11 cellular contexts compared by ENCODE assay signal in genomic region chr22:27747396-27748256, GRCh38. TPM values are rescaled to one million over a fixed set of nuclear protein-coding genes. Genes with fewer than 3 reads are reported as not detected.
DNase-seq lines count a peak whose midpoint lies in the region; ATAC-seq and TF ChIP-seq lines count a peak whose summit lies in the region.
"Had no signal": no experiment of that assay in that cellular context is flagged by ENCODE, and none has a peak within 500 bp of the region (broad histone marks: within the 10 kb centered on the region; RNA-seq: fewer than 3 reads in every experiment).

No MANE protein-coding gene starts in this region.

- H3K4me3 Mint-ChIP-seq in progenitor cell of endocrine pancreas (ENCODE audit: low read depth) (no peak overlapping the region), T-helper 17 cell (no peak overlapping the region)
- H3K4me3 Mint-ChIP-seq: dendritic cell treated with granulocyte-macrophage colony-stimulating factor and Interleukin-4, amounts not matched to agents 40 ng/mL and 50 ng/mL, for 4 days had no signal

- BruUV-seq in OCI-LY7 (replicated peaks; lab: Mats Ljungman, UMichigan): no TSS peak

- H2AFZ ChIP-seq in DND-41 (ENCODE audit: low read depth, low read length) (no peak overlapping the region), OCI-LY7 (ENCODE audit: low read length) (no peak overlapping the region), fibroblast of lung (ENCODE audit: low read length) (no peak overlapping the region)

- TF ChIP-seq CTCF in DND-41 (IDR thresholded peaks at IDR 0.05; ENCODE audit: borderline replicate concordance, extremely low read depth, low read length, poor library complexity, severe bottlenecking) (peak; percentile 40), OCI-LY7 (conservative IDR thresholded peaks at IDR 0.05; ENCODE audit: low read length) (peak; percentile 57), fibroblast of lung (conservative IDR thresholded peaks at IDR 0.05 in 1 of 2, IDR thresholded peaks at IDR 0.05 in 1 of 2; ENCODE audit: low read depth in 1 of 2, low read length in 2 of 2) (peak; percentile 11 to 33), progenitor cell of endocrine pancreas (IDR thresholded peaks at IDR 0.05; ENCODE audit: unreplicated experiment) (peak; percentile 16)

- H3K36me3 ChIP-seq in DND-41 (ENCODE audit: insufficient read depth, low read length): no peaks in the 10 kb centered on the region
- no peaks in the 10 kb centered on the region for H3K36me3 ChIP-seq in OCI-LY7 (ENCODE audit: insufficient read depth, low read length)
- no peaks in the 10 kb centered on the region for H3K36me3 ChIP-seq in fibroblast of lung (ENCODE audit: control insufficient read depth, insufficient read depth, low read length)

- H3K4me1 Mint-ChIP-seq in progenitor cell of endocrine pancreas (ENCODE audit: low read depth) (peaks cover 20% of the 10 kb centered on the region), T-helper 17 cell (peaks cover 3% of the 10 kb centered on the region)

- H3K27ac Mint-ChIP-seq in progenitor cell of endocrine pancreas: no peak overlapping the region
- H3K27ac Mint-ChIP-seq in T-helper 17 cell: no peak overlapping the region
- H3K27ac Mint-ChIP-seq: dendritic cell treated with granulocyte-macrophage colony-stimulating factor and Interleukin-4, amounts not matched to agents 40 ng/mL and 50 ng/mL, for 4 days had no signal

- H3K9me3 Mint-ChIP-seq in progenitor cell of endocrine pancreas (ENCODE audit: low read depth): no peaks in the 10 kb centered on the region
- H3K9me3 Mint-ChIP-seq: dendritic cell treated with granulocyte-macrophage colony-stimulating factor and Interleukin-4, amounts not matched to agents 40 ng/mL and 50 ng/mL, for 4 days had no signal

- ATAC-seq in DND-41 (ENCODE audit: insufficient read depth, low read depth): no peak
- ATAC-seq in T-helper 17 cell: no peak
- no peak for ATAC-seq in GM21367 (IDR thresholded peaks at IDR 0.05; ENCODE audit: unreplicated experiment)
- no peak for ATAC-seq in HG03097 (IDR thresholded peaks at IDR 0.05; ENCODE audit: low FRiP score, unreplicated experiment)

- H3K9ac ChIP-seq in DND-41 (ENCODE audit: low read depth, low read length) (no peak overlapping the region), fibroblast of lung (ENCODE audit: insufficient read depth, low read length) (no peak overlapping the region)

- H3K9me3 ChIP-seq in DND-41 (ENCODE audit: insufficient read depth, low read length, severe bottlenecking): no peaks in the 10 kb centered on the region
- H3K9me3 ChIP-seq in OCI-LY7 (ENCODE audit: low read length): no peaks in the 10 kb centered on the region
- H3K9me3 ChIP-seq in fibroblast of lung (ENCODE audit: control insufficient read depth, insufficient read depth, low read depth, low read length): no peaks in the 10 kb centered on the region
- no peaks in the 10 kb centered on the region for H3K9me3 ChIP-seq in T-helper 17 cell (ENCODE audit: control insufficient read depth, low read length, poor library complexity, severe bottlenecking)

- H3K79me2 ChIP-seq in DND-41 (ENCODE audit: insufficient read depth, low read length) (no peaks in the 10 kb centered on the region), OCI-LY7 (ENCODE audit: insufficient read depth, low read depth, low read length) (no peaks in the 10 kb centered on the region), fibroblast of lung (ENCODE audit: control insufficient read depth, insufficient read depth, low read length) (no peaks in the 10 kb centered on the region)

- H3K27me3 Mint-ChIP-seq in progenitor cell of endocrine pancreas (peaks cover 91% of the 10 kb centered on the region), T-helper 17 cell (peaks cover 59% of the 10 kb centered on the region)

- peaks cover 18% of the 10 kb centered on the region for H3K27me3 ChIP-seq in DND-41 (ENCODE audit: insufficient read depth, low read length, poor library complexity)
- H3K27me3 ChIP-seq in fibroblast of lung (ENCODE audit: control insufficient read depth, insufficient read depth, low read length): peaks cover 4% of the 10 kb centered on the region

- intact Hi-C loops in OCI-LY7 (cut with micrococcal nuclease; ENCODE audit: unreplicated experiment): no loop called here

- H3K36me3 Mint-ChIP-seq in progenitor cell of endocrine pancreas (ENCODE audit: insufficient read depth) (no peaks in the 10 kb centered on the region), T-helper 17 cell (ENCODE audit: low read depth) (peaks cover 5% of the 10 kb centered on the region)

- no peaks in the 10 kb centered on the region for H4K20me1 ChIP-seq in DND-41 (ENCODE audit: insufficient read depth, low read length)
- no peaks in the 10 kb centered on the region for H4K20me1 ChIP-seq in OCI-LY7 (ENCODE audit: insufficient read depth, low read length)
- no peaks in the 10 kb centered on the region for H4K20me1 ChIP-seq in fibroblast of lung (ENCODE audit: control insufficient read depth, extremely low read depth, insufficient read depth, low read length)

- no peaks in the 10 kb centered on the region for H3K4me1 ChIP-seq in DND-41 (ENCODE audit: insufficient read depth, low read length)
- H3K4me1 ChIP-seq in OCI-LY7 (ENCODE audit: insufficient read depth, low read length, poor library complexity, severe bottlenecking): no peaks in the 10 kb centered on the region
- peaks cover 6% of the 10 kb centered on the region for H3K4me1 ChIP-seq in fibroblast of lung (ENCODE audit: control insufficient read depth, extremely low read depth, insufficient read depth, low read length)

- H3K4me3 ChIP-seq in DND-41 (ENCODE audit: low read depth in 1 of 2, low read length in 2 of 2): no peak overlapping the region
- H3K4me3 ChIP-seq in OCI-LY7 (ENCODE audit: low read depth, low read length, poor library complexity, severe bottlenecking): no peak overlapping the region
- no peak overlapping the region for H3K4me3 ChIP-seq in fibroblast of lung (replicated peaks in 1 of 4; ENCODE audit: control extremely low read depth in 1 of 4, insufficient read depth in 1 of 4, low read depth in 3 of 4, low read length in 4 of 4)

- no peak for DNase-seq in DND-41
- no peak for DNase-seq in OCI-LY7 (ENCODE audit: low spot score)
- no peak for DNase-seq in fibroblast of lung (ENCODE audit: low read depth in 2 of 2)
- DNase-seq in progenitor cell of endocrine pancreas (ENCODE audit: low spot score, unreplicated experiment): no peak
- DNase-seq in NCI-H1092 (lab: John Stamatoyannopoulos, UW): no peak
- DNase-seq in T-helper 17 cell: no peak
- DNase-seq: NCI-H2227 treated with DMSO at 0.1 percent for 48 hours, retina had no signal

- POLR2A ChIA-PET in OCI-LY7 (lab: Charles Lee): no interaction called here

- H3K27ac ChIP-seq in DND-41 (ENCODE audit: low read length): no peak overlapping the region
- no peak overlapping the region for H3K27ac ChIP-seq in OCI-LY7 (ENCODE audit: low read depth, low read length, poor library complexity, severe bottlenecking)
- no peak overlapping the region for H3K27ac ChIP-seq in fibroblast of lung (ENCODE audit: insufficient read depth, low read length)

- H3K9me2 ChIP-seq in OCI-LY7 (ENCODE audit: insufficient read depth, low read length): no peaks in the 10 kb centered on the region

- H3K4me2 ChIP-seq in DND-41 (ENCODE audit: insufficient read depth, low read length) (no peak overlapping the region), OCI-LY7 (ENCODE audit: low read length) (no peak overlapping the region), fibroblast of lung (ENCODE audit: extremely low read depth, insufficient read depth, low read length) (no peak overlapping the region)

- CTCF ChIA-PET in OCI-LY7 (lab: Charles Lee; ENCODE audit: unreplicated experiment): no interaction called here

RNA-seq across cellular contexts. Expression of gene MN1, which starts 53.9 kb away (rescaled TPM):
- 0.47 TPM in 1 of 2 replicates, not detected in the other for total RNA-seq in OCI-LY7 (2014; rRNA removed; shearing (Covaris generic))
- total RNA-seq in OCI-LY7 (2022) (not detected in 2 replicates), fibroblast of lung (1.0 and 7.4 TPM in 2 replicates), progenitor cell of endocrine pancreas (5.5 and 5.9 TPM in 2 replicates), T-helper 17 cell (under 1 TPM; 0.40 to 0.42 TPM)
- 2.8 and 11.8 TPM in 2 replicates for polyA plus RNA-seq in fibroblast of lung
- polyA plus RNA-seq in fibroblast of lung (2012): 3.9 and 9.5 TPM in 2 replicates
- 14.0 and 82.2 TPM in 2 replicates for polyA minus RNA-seq in fibroblast of lung (ENCODE audit: low replicate concordance)
